ENCODE assay signal across 1 cellular context in the genomic region with DNA sequence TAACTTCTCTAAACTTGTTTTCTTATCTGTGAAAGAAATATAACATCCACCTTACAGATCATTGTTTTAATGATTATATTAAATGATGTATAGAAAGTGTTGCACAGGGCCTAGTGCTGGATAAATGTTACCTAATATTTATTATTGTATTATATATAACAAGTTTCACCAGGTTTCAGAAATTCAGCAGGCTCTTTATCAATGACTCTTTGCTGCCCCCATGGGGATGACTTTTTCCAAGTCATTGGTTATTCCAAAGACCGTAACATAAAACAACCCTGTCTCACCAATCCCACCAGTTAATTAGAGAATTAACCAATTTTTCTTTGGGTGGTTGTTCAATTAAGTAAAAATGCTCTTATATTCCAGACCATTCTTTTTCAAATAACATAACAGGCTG.
TF ChIP-seq lines count a peak whose summit lies in the region.

No MANE protein-coding gene starts in this region.

TF ChIP-seq in HepG2, 621 proteins besides CTCF, POLR2A, EP300 and RAD21:
- TF ChIP-seq SYNCRIP (IDR thresholded peaks at IDR 0.05; ENCODE audit: insufficient read depth, low read depth, low read length), result no peak
- no peak for TF ChIP-seq FIP1L1 (IDR thresholded peaks at IDR 0.05; ENCODE audit: borderline replicate concordance, insufficient read depth, low read depth, low read length)
- TF ChIP-seq NFIC (IDR thresholded peaks at IDR 0.05; ENCODE audit: low read length), result no peak
- TF ChIP-seq SMC3 (IDR thresholded peaks at IDR 0.05; ENCODE audit: low read length), result peak; percentile 28; the same call in 1 of the 2 replicates
- TF ChIP-seq NR2F1 (CRISPR knock-in tag; IDR thresholded peaks at IDR 0.05), result no peak
- TF ChIP-seq, protein P1, sequence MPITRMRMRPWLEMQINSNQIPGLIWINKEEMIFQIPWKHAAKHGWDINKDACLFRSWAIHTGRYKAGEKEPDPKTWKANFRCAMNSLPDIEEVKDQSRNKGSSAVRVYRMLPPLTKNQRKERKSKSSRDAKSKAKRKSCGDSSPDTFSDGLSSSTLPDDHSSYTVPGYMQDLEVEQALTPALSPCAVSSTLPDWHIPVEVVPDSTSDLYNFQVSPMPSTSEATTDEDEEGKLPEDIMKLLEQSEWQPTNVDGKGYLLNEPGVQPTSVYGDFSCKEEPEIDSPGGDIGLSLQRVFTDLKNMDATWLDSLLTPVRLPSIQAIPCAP (CRISPR knock-in tag; IDR thresholded peaks at IDR 0.05; ENCODE audit: low read depth), result no peak
- TF ChIP-seq, protein P2, sequence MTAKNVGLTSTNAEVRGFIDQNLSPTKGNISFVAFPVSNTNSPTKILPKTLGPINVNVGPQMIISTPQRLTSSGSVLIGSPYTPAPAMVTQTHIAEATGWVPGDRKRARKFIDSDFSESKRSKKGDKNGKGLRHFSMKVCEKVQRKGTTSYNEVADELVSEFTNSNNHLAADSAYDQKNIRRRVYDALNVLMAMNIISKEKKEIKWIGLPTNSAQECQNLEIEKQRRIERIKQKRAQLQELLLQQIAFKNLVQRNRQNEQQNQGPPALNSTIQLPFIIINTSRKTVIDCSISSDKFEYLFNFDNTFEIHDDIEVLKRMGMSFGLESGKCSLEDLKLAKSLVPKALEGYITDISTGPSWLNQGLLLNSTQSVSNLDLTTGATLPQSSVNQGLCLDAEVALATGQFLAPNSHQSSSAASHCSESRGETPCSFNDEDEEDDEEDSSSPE (CRISPR knock-in tag; IDR thresholded peaks at IDR 0.05), result no peak
- peak; percentile 60 for TF ChIP-seq STAG1 (CRISPR knock-in tag; IDR thresholded peaks at IDR 0.05)
